In the genomic region with DNA sequence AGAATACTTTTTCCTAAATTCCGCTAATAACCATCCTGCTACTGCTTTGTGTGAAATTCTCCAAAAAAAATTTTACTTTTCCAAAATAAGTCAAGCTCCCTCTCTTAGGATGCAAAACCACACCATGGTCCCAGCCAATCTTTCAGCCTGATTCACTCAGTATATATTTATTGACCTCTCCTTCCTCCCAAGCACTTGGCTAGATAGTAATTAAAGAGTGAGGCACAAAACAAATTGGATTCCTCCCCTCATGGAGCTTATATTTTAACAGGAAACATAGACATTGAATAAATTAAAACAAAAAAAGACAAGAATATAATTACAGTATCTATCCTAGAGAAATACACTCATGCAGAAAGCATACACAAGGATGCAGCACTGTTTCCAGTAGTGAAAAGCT, we compare ENCODE assay signal across 26 cellular contexts.
"Had no signal": no experiment of that assay in that cellular context is flagged by ENCODE, and none has a peak within 500 bp of the region (broad histone marks: within the 10 kb centered on the region; RNA-seq: fewer than 3 reads in every experiment).

No MANE protein-coding gene starts in this region.

- H3K9me3 ChIP-seq: gastrocnemius medialis, mucosa of descending colon, prostate gland, right atrium auricular region, thoracic aorta, tibial nerve, upper lobe of left lung had no signal

- H3K4me3 ChIP-seq: gastrocnemius medialis, lung, mucosa of descending colon, prostate gland, right atrium auricular region, smooth muscle cell, thoracic aorta, tibial nerve, upper lobe of left lung had no signal

- H3K36me3 ChIP-seq: gastrocnemius medialis, prostate gland, right atrium auricular region, thoracic aorta, tibial nerve, upper lobe of left lung had no signal

- H3K27me3 ChIP-seq: gastrocnemius medialis, right atrium auricular region, tibial nerve, upper lobe of left lung had no signal

- H3K27ac Mint-ChIP-seq: memory B cell; stimulated activated effector memory CD8-positive, alpha-beta T cell treated with anti-CD3 and anti-CD28 coated beads, Interleukin-12 subunit alpha, Interleukin-12 subunit beta, amount 100 ng/mL, for 72 hours had no signal

- ATAC-seq: esophagus mucosa; gastrocnemius medialis; left lobe of liver; mucosa of descending colon; sciatic nerve; stimulated activated effector memory CD8-positive, alpha-beta T cell treated with anti-CD3 and anti-CD28 coated beads, Interleukin-12 subunit alpha, Interleukin-12 subunit beta, amount 100 ng/mL, for 72 hours; stimulated activated naive CD8-positive, alpha-beta T cell treated with anti-CD3 and anti-CD28 coated beads, Interleukin-15, Interleukin-2, amounts not matched to agents 100 U/mL and 50 U/mL, for 24 hours had no signal

- H3K4me3 Mint-ChIP-seq: memory B cell; naive B cell; stimulated activated effector memory CD8-positive, alpha-beta T cell treated with anti-CD3 and anti-CD28 coated beads, Interleukin-12 subunit alpha, Interleukin-12 subunit beta, amount 100 ng/mL, for 72 hours had no signal

- H3K4me2 ChIP-seq: smooth muscle cell had no signal

- H3K36me3 Mint-ChIP-seq: memory B cell; naive B cell; stimulated activated effector memory CD8-positive, alpha-beta T cell treated with anti-CD3 and anti-CD28 coated beads, Interleukin-12 subunit alpha, Interleukin-12 subunit beta, amount 100 ng/mL, for 72 hours had no signal

- DNase-seq: cerebellar nuclear complex; cortex of kidney; foreskin fibroblast; gastrocnemius medialis; kidney; mucosa of descending colon; naive B cell; nucleus accumbens; stimulated activated CD4-positive, alpha-beta T cell treated with anti-CD3 and anti-CD28 coated beads, Interleukin-12 subunit alpha, Interleukin-12 subunit beta, amount 100 ng/mL, for 4 hours; stimulated activated CD4-positive, alpha-beta T cell treated with anti-CD3 and anti-CD28 coated beads, Interleukin-1b, Interleukin-23, amount 100 ng/mL, for 48 hours; stimulated activated CD4-positive, alpha-beta T cell treated with anti-CD3 and anti-CD28 coated beads, Interleukin-4, amount 100 ng/mL, for 24 hours; stimulated activated naive CD8-positive, alpha-beta T cell treated with anti-CD3 and anti-CD28 coated beads, Interleukin-15, Interleukin-2, amounts not matched to agents 100 U/mL and 50 U/mL, for 24 hours; upper lobe of left lung had no signal

- H3K4me1 ChIP-seq: gastrocnemius medialis, prostate gland, right atrium auricular region, upper lobe of left lung had no signal

- FAIRE-seq: kidney, urothelium cell line had no signal

- H3K27ac ChIP-seq: epithelial cell of prostate, gastrocnemius medialis, prostate gland, right atrium auricular region, thoracic aorta, tibial nerve, upper lobe of left lung had no signal

- H3K9me3 Mint-ChIP-seq: memory B cell; naive B cell; stimulated activated effector memory CD8-positive, alpha-beta T cell treated with anti-CD3 and anti-CD28 coated beads, Interleukin-12 subunit alpha, Interleukin-12 subunit beta, amount 100 ng/mL, for 72 hours had no signal

- H3K27me3 Mint-ChIP-seq: memory B cell, naive B cell had no signal
